Comparison of ENCODE assay signal across 27 cellular contexts in the genomic region with DNA sequence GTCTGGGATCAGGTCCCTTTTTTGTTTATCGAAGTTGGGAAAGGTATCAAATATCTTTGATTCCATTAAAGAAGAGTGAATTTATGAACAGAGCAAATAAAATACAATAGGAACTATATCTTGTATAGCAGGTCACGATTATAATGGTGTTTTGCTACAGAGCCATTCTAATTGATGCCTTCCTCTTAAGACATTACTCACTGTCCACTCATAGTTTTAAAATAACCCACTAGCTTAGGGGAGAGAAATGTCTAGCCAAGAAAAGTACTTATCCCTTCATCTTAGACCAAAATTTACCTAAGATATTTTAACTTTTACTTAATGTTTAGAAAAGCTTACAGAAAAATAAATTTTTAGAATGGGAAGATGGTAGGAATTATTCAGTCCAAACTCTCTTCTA.
DNase-seq lines count a peak whose midpoint lies in the region; ATAC-seq and TF ChIP-seq lines count a peak whose summit lies in the region.
"Had no signal": no experiment of that assay in that cellular context is flagged by ENCODE, and none has a peak within 500 bp of the region (broad histone marks: within the 10 kb centered on the region; RNA-seq: fewer than 3 reads in every experiment).

No MANE protein-coding gene starts in this region.

- no peaks in the 10 kb centered on the region for H3K36me3 Mint-ChIP-seq in chondrocyte (ENCODE audit: low read depth)

- TF ChIP-seq POLR2A in adrenal gland (IDR thresholded peaks at IDR 0.05): no peak

- no peak for TF ChIP-seq CTCF in PC-3 (conservative IDR thresholded peaks at IDR 0.05; ENCODE audit: low read depth, low read length)
- no peak for TF ChIP-seq CTCF in chondrocyte (IDR thresholded peaks at IDR 0.05)
- TF ChIP-seq CTCF in retinal pigment epithelial cell (conservative IDR thresholded peaks at IDR 0.05; ENCODE audit: low read depth, low read length): no peak
- TF ChIP-seq CTCF in adrenal gland (IDR thresholded peaks at IDR 0.05): no peak

- peak; percentile 40; the same call in 1 of the 2 replicates for ATAC-seq in PC-3
- ATAC-seq: A549, GM12878, GM23338, Panc1 had no signal

- no peak overlapping the region for H3K4me2 ChIP-seq in PC-3 (ENCODE audit: low read length)
- H3K4me2 ChIP-seq: A549; BLaER1 treated with 17β-estradiol and CSF1 and Interleukin-3, amounts not matched to agents 10 nM and 100 nM; GM23338 had no signal

- H3K9ac ChIP-seq in PC-3 (ENCODE audit: low read length): no peak overlapping the region
- H3K9ac ChIP-seq: BLaER1 treated with 17β-estradiol and CSF1 and Interleukin-3, amounts not matched to agents 10 nM and 100 nM had no signal

- CTCF ChIA-PET in PC-3 (lab: Charles Lee): no interaction called here

- no peaks in the 10 kb centered on the region for H3K27me3 ChIP-seq in PC-3 (ENCODE audit: low read length)
- no peaks in the 10 kb centered on the region for H3K27me3 ChIP-seq in adrenal gland
- H3K27me3 ChIP-seq: BLaER1 treated with 17β-estradiol and CSF1 and Interleukin-3, amounts not matched to agents 10 nM and 100 nM; MG63 had no signal

- H4K20me1 ChIP-seq in PC-3 (ENCODE audit: low read length): no peaks in the 10 kb centered on the region
- H4K20me1 ChIP-seq: BLaER1 treated with 17β-estradiol and CSF1 and Interleukin-3, amounts not matched to agents 10 nM and 100 nM had no signal

- no peaks in the 10 kb centered on the region for H3K9me2 ChIP-seq in PC-3 (replicated peaks; ENCODE audit: low read length)

- no peaks in the 10 kb centered on the region for H3K27me3 Mint-ChIP-seq in chondrocyte (ENCODE audit: low read depth)
- H3K27me3 Mint-ChIP-seq: CD4-positive, alpha-beta T cell had no signal

- H3K9me3 ChIP-seq in PC-3 (ENCODE audit: low read length): no peaks in the 10 kb centered on the region
- no peaks in the 10 kb centered on the region for H3K9me3 ChIP-seq in adrenal gland (replicated peaks in 1 of 3)
- H3K9me3 ChIP-seq: A549; BLaER1 treated with 17β-estradiol and CSF1 and Interleukin-3, amounts not matched to agents 10 nM and 100 nM; MG63 had no signal

- H3K4me3 ChIP-seq in PC-3 (ENCODE audit: low read length) (no peak overlapping the region), retinal pigment epithelial cell (ENCODE audit: low read length) (no peak overlapping the region), adrenal gland (no peak overlapping the region)
- H3K4me3 ChIP-seq: A549; BLaER1 treated with 17β-estradiol and CSF1 and Interleukin-3, amounts not matched to agents 10 nM and 100 nM; GM12878; GM23338; MG63 had no signal

- no peak overlapping the region for H3K4me3 Mint-ChIP-seq in chondrocyte (ENCODE audit: unreplicated experiment)
- H3K4me3 Mint-ChIP-seq: CD4-positive, alpha-beta T cell; GM23338; H9 had no signal

- intact Hi-C loops in PC-3 (cut with micrococcal nuclease) (no loop called here), adrenal gland (cut with DNase I) (no loop called here)

- H3K9me3 Mint-ChIP-seq in chondrocyte (ENCODE audit: low read depth): peaks cover 15% of the 10 kb centered on the region
- H3K9me3 Mint-ChIP-seq: GM23338, H9 had no signal

- peak overlapping the region; percentile 1 for H3K27ac Mint-ChIP-seq in chondrocyte (ENCODE audit: unreplicated experiment)
- H3K27ac Mint-ChIP-seq: CD4-positive, alpha-beta T cell; GM23338; H9 had no signal

- POLR2A ChIA-PET in PC-3 (lab: Charles Lee; ENCODE audit: unreplicated experiment): no interaction called here

- H3K4me1 Mint-ChIP-seq in chondrocyte (ENCODE audit: low read depth): peaks cover 10% of the 10 kb centered on the region
- H3K4me1 Mint-ChIP-seq: GM23338, H9 had no signal

- no peak overlapping the region for H2AFZ ChIP-seq in PC-3 (ENCODE audit: low read length)
- H2AFZ ChIP-seq: GM23338 had no signal

- no TSS peak for BruUV-seq in PC-3 (replicated peaks; lab: Mats Ljungman, UMichigan)

- peak; percentile 14 for DNase-seq in ELR (ENCODE audit: low read depth)
- DNase-seq in PC-3: no peak
- DNase-seq in chondrocyte (ENCODE audit: low spot score): no peak
- peak; percentile 23 for DNase-seq in retinal pigment epithelial cell (ENCODE audit: low read depth)
- no peak for DNase-seq in NCI-H187 treated with DMSO at 0.1 percent for 48 hours (lab: John Stamatoyannopoulos, UW)
- DNase-seq in adrenal gland: no peak
- no peak for DNase-seq in epidermal melanocyte (ENCODE audit: insufficient read length, low spot score)
- DNase-seq in KBM-7: no peak
- DNase-seq: AML-193; CD4-positive, alpha-beta T cell; COR-L47; DMS53; GDM1; H9; Kasumi-1; MG63; NCI-H2029 treated with DMSO at 0.1 percent for 48 hours; NCI-H2171; NCI-H226; NCI-H510A; NCI-H69; SHP77 treated with DMSO at 0.1 percent for 48 hours had no signal

- in situ Hi-C loops in KBM-7 (cut with MboI; ENCODE audit: low pct_unique_long_range_greater_than_20kb, low sequenced_read_pairs): no loop called here

- WGBS in adrenal gland, 4 donors: 50 to 62% (median 53%) methylated on average over 2 of the region's 2 CpGs

- no peaks in the 10 kb centered on the region for H3K4me1 ChIP-seq in PC-3 (ENCODE audit: insufficient read depth, low read length)
- H3K4me1 ChIP-seq in adrenal gland (replicated peaks in 1 of 2): no peaks in the 10 kb centered on the region
- H3K4me1 ChIP-seq: A549; BLaER1 treated with 17β-estradiol and CSF1 and Interleukin-3, amounts not matched to agents 10 nM and 100 nM had no signal

- H3K36me3 ChIP-seq in PC-3 (ENCODE audit: low read depth, low read length) (no peaks in the 10 kb centered on the region), adrenal gland (replicated peaks in 1 of 2) (no peaks in the 10 kb centered on the region)
- H3K36me3 ChIP-seq: BLaER1 treated with 17β-estradiol and CSF1 and Interleukin-3, amounts not matched to agents 10 nM and 100 nM; MG63 had no signal

- H3K27ac ChIP-seq in PC-3 (ENCODE audit: low read length): no peak overlapping the region
- no peak overlapping the region for H3K27ac ChIP-seq in adrenal gland
- H3K27ac ChIP-seq: A549; BLaER1 treated with 17β-estradiol and CSF1 and Interleukin-3, amounts not matched to agents 10 nM and 100 nM had no signal

- H3K79me2 ChIP-seq in PC-3 (ENCODE audit: low read length): no peaks in the 10 kb centered on the region

- H3F3A ChIP-seq in PC-3 (ENCODE audit: low read length, unreplicated experiment): no peaks in the 10 kb centered on the region

Comparison
In these comparisons a context has a peak if more than half of its experiments do, and no peak if none do; other contexts are left out.
1. DNase-seq: peak in ELR (single experiment) and retinal pigment epithelial cell (single experiment); none in PC-3 (single experiment), chondrocyte (single experiment), NCI-H187 treated with DMSO at 0.1 percent for 48 hours (single experiment), adrenal gland (0 of 7), epidermal melanocyte (single experiment) and KBM-7 (single experiment).